Comparison of ENCODE assay signal across 8 cellular contexts in genomic region chr22:39097098-39098020, GRCh38. TPM values are rescaled to one million over a fixed set of nuclear protein-coding genes. Genes with fewer than 3 reads are reported as not detected.
DNase-seq lines count a peak whose midpoint lies in the region; ATAC-seq and TF ChIP-seq lines count a peak whose summit lies in the region.

TSS of gene APOBEC3H (plus strand) at chr22:39097244. CDS start at chr22:39100279, 3,035 bp downstream.

- H3K4me3 Mint-ChIP-seq in activated naive CD4-positive, alpha-beta T cell treated with anti-CD3 and anti-CD28 coated beads, Interleukin-2, amount 50 U/mL, for 24 hours: peak within 1 kb of the TSS; percentile 4

- no peak for TF ChIP-seq CTCF in lower lobe of right lung (IDR thresholded peaks at IDR 0.05)

- peak within 1 kb of the TSS; percentile 65 for H3K27ac ChIP-seq in KOPT-K1 (ENCODE audit: low read depth, low read length, poor library complexity, severe bottlenecking)
- peak within 1 kb of the TSS; percentile 70 for H3K27ac ChIP-seq in lower lobe of right lung

- H3K27me3 ChIP-seq in lower lobe of right lung (ENCODE audit: low read depth): no peaks in the 10 kb centered on the region

- no peak for TF ChIP-seq POLR2A in GM18505 (IDR thresholded peaks at IDR 0.05; ENCODE audit: borderline replicate concordance, extremely low read depth, insufficient read depth, insufficient read length)

- H3K9me3 Mint-ChIP-seq in activated naive CD4-positive, alpha-beta T cell treated with anti-CD3 and anti-CD28 coated beads, Interleukin-2, amount 50 U/mL, for 24 hours: no peaks in the 10 kb centered on the region

- peak within 1 kb of the TSS; percentile 84 for H3K27ac Mint-ChIP-seq in activated naive CD4-positive, alpha-beta T cell treated with anti-CD3 and anti-CD28 coated beads, Interleukin-2, amount 50 U/mL, for 24 hours

- no peaks in the 10 kb centered on the region for H3K36me3 ChIP-seq in KOPT-K1 (ENCODE audit: insufficient read depth, low read length)
- H3K36me3 ChIP-seq in lower lobe of right lung: no peaks in the 10 kb centered on the region

- H3K4me3 ChIP-seq in lower lobe of right lung: no peak within 1 kb of the TSS

- H3K9me3 ChIP-seq in KOPT-K1 (ENCODE audit: insufficient read depth, low read length, poor library complexity, severe bottlenecking) (no peaks in the 10 kb centered on the region), lower lobe of right lung (no peaks in the 10 kb centered on the region)

- H3K27me3 Mint-ChIP-seq in activated naive CD4-positive, alpha-beta T cell treated with anti-CD3 and anti-CD28 coated beads, Interleukin-2, amount 50 U/mL, for 24 hours: no peaks in the 10 kb centered on the region

- DNase-seq in Daoy (ENCODE audit: low read depth) (peak; percentile 17), lower lobe of right lung (peak; percentile 72), NCI-H1092 treated with DMSO at 0.1 percent for 48 hours (lab: John Stamatoyannopoulos, UW) (no peak), GOT3 (lab: John Stamatoyannopoulos, UW) (no peak)
- no peak for DNase-seq in effector CD4-positive, alpha-beta T cell

- H3K4me1 ChIP-seq in lower lobe of right lung: peaks cover 27% of the 10 kb centered on the region

- H3K4me1 Mint-ChIP-seq in activated naive CD4-positive, alpha-beta T cell treated with anti-CD3 and anti-CD28 coated beads, Interleukin-2, amount 50 U/mL, for 24 hours: peaks cover 68% of the 10 kb centered on the region

- intact Hi-C loops in lower lobe of right lung (cut with DNase I): no loop called here

- no peaks in the 10 kb centered on the region for H3K36me3 Mint-ChIP-seq in activated naive CD4-positive, alpha-beta T cell treated with anti-CD3 and anti-CD28 coated beads, Interleukin-2, amount 50 U/mL, for 24 hours

- ATAC-seq in lower lobe of right lung: peak; percentile 54 to 81
- ATAC-seq in GM18505 (IDR thresholded peaks at IDR 0.05; ENCODE audit: unreplicated experiment): no peak

RNA-seq across cellular contexts. Expression of gene APOBEC3H, which starts in this region (rescaled TPM):
- total RNA-seq in Daoy (2014; rRNA removed; shearing (Covaris generic)): not detected in 2 replicates
- 1.9 TPM for total RNA-seq in lower lobe of right lung

Comparison
In these comparisons a context has a peak if more than half of its experiments do, and no peak if none do; other contexts are left out.
1. Peak in DNase-seq in Daoy; RNA of the gene not detected or under 1 TPM.